ENCODE assay signal across 2 cellular contexts in the genomic region with DNA sequence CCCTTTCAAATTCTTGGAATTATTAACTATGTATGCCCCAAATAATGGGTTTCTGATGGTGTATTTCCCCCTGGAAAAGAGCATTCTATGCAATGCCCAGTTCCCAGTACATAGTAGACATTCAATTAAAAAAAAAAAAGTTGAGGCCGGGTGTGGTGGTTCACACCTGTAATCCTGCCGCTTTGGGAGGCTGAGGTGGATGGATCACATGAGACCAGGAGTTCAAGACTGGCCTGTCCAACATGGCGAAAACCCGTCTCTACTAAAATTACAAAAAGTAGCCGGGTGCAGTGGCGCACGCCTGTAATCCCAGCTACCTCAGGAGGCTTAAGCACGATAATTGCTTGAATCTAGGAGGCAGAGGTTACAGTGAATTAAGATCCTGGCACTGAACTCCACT.
TF ChIP-seq lines count a peak whose summit lies in the region.

No MANE protein-coding gene starts in this region.

TF ChIP-seq in A549, 52 proteins besides CTCF, POLR2A, EP300 and RAD21 (continued from another document):
- TF ChIP-seq FOXS1 (CRISPR knock-in tag; IDR thresholded peaks at IDR 0.05) (no peak), RNF2 (IDR thresholded peaks at IDR 0.05; ENCODE audit: borderline replicate concordance, low read depth) (no peak), ZC3H11A (IDR thresholded peaks at IDR 0.05) (no peak), ESRRA (IDR thresholded peaks at IDR 0.05; ENCODE audit: borderline replicate concordance, low read length) (no peak), BHLHE40 (IDR thresholded peaks at IDR 0.05; ENCODE audit: low read depth, low read length) (no peak), NPAS2 (CRISPR knock-in tag; IDR thresholded peaks at IDR 0.05; ENCODE audit: borderline replicate concordance) (no peak)

TF ChIP-seq in HepG2, 621 proteins besides CTCF, POLR2A, EP300 and RAD21 (continued from another document):
- TF ChIP-seq, protein P1, sequence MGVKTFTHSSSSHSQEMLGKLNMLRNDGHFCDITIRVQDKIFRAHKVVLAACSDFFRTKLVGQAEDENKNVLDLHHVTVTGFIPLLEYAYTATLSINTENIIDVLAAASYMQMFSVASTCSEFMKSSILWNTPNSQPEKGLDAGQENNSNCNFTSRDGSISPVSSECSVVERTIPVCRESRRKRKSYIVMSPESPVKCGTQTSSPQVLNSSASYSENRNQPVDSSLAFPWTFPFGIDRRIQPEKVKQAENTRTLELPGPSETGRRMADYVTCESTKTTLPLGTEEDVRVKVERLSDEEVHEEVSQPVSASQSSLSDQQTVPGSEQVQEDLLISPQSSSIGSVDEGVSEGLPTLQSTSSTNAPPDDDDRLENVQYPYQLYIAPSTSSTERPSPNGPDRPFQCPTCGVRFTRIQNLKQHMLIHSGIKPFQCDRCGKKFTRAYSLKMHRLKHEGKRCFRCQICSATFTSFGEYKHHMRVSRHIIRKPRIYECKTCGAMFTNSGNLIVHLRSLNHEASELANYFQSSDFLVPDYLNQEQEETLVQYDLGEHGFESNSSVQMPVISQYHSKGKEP (CRISPR knock-in tag; IDR thresholded peaks at IDR 0.05): no peak
- TF ChIP-seq NFRKB (IDR thresholded peaks at IDR 0.05): no peak
- TF ChIP-seq PTBP1 (IDR thresholded peaks at IDR 0.05; ENCODE audit: low read depth, low read length, poor library complexity, severe bottlenecking): no peak
- peak; percentile 71; the same call in 1 of the 2 replicates for TF ChIP-seq ZMYM3 (CRISPR knock-in tag; IDR thresholded peaks at IDR 0.05)
- TF ChIP-seq ZNF546 (CRISPR knock-in tag; conservative IDR thresholded peaks at IDR 0.05): 0 out of 2 replicates have a peak, but pooled peaks have one; percentile 41
- TF ChIP-seq ZNF446 (CRISPR knock-in tag; IDR thresholded peaks at IDR 0.05): no peak
- peak; percentile 35 for TF ChIP-seq U2AF1 (optimal IDR thresholded peaks at IDR 0.05; ENCODE audit: low read depth, low read length)
- peak; percentile 34; the same call in 1 of the 2 replicates for TF ChIP-seq ZBTB33 (CRISPR knock-in tag; IDR thresholded peaks at IDR 0.05)
- no peak for TF ChIP-seq ZNF101 (CRISPR knock-in tag; IDR thresholded peaks at IDR 0.05; ENCODE audit: borderline replicate concordance, low read depth)
- 0 out of 2 replicates have a peak, but pooled peaks have one; percentile 6 for TF ChIP-seq NCOA1 (CRISPR knock-in tag; IDR thresholded peaks at IDR 0.05)
- 0 out of 2 replicates have a peak, but pooled peaks have one; percentile 1 for TF ChIP-seq PHF21A (CRISPR knock-in tag; IDR thresholded peaks at IDR 0.05)
- TF ChIP-seq NAIF1 (CRISPR knock-in tag; IDR thresholded peaks at IDR 0.05; ENCODE audit: borderline replicate concordance): 0 out of 2 replicates have a peak, but pooled peaks have one; percentile 15
- TF ChIP-seq SMAD9 (CRISPR knock-in tag; IDR thresholded peaks at IDR 0.05): 0 out of 2 replicates have a peak, but pooled peaks have one; percentile 40
- TF ChIP-seq ZNF460 (CRISPR knock-in tag; IDR thresholded peaks at IDR 0.05; ENCODE audit: borderline replicate concordance): peak; percentile 94
- TF ChIP-seq ZMYM2 (CRISPR knock-in tag; IDR thresholded peaks at IDR 0.05): peak; percentile 69; the same call in 1 of the 2 replicates
- TF ChIP-seq RARA (CRISPR knock-in tag; IDR thresholded peaks at IDR 0.05): no peak
- TF ChIP-seq CBX2 (IDR thresholded peaks at IDR 0.05; ENCODE audit: low read depth, low read length): no peak
- 0 out of 2 replicates have a peak, but pooled peaks have one; percentile 47 for TF ChIP-seq CBX2 (CRISPR knock-in tag; IDR thresholded peaks at IDR 0.05; ENCODE audit: low read depth)
- TF ChIP-seq RORA (CRISPR knock-in tag; IDR thresholded peaks at IDR 0.05): 0 out of 2 replicates have a peak, but pooled peaks have one; percentile 24
- no peak for TF ChIP-seq ZSCAN12 (CRISPR knock-in tag; IDR thresholded peaks at IDR 0.05)
